Comparison of ENCODE assay signal across 12 cellular contexts in the genomic region with DNA sequence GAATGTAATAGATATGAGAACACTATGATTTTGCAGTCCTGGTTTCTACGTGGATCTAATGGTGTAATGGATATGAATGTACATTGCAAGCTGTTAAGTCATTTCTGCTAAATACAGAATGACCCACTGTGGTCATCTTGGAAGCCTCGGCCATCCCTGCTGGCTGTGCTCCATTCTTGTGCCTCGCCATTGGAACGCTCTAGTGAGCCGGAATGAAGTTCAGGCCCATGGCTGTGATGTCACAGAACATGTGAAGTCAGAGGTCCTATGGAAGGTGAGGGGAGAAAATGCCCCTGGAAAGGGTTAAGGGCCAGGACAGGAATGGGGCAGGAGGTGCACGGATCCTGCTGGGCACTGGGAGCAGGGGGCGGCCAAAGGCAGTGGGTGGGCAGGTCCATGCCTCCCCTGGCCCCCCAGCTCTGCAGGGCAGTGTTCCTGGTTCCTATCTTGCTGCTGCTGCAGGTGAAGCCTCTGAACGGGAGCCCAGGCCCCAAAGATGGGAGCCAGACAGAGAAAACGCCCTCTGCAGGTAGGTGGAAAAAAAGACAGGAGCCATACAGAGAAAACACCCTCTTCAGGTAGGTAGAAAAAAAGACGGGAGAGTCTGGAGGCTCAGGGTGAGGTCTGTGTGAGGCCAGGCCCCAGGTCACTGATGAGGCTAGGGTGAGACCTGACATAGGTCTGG. TPM values are rescaled to one million over a fixed set of nuclear protein-coding genes. Genes with fewer than 3 reads are reported as not detected.
A peak's percentile ranks its signal among the peaks of the same experiment; 100 is the strongest.
DNase-seq lines count a peak whose midpoint lies in the region; ATAC-seq and TF ChIP-seq lines count a peak whose summit lies in the region.
"Had no signal": no experiment of that assay in that cellular context is flagged by ENCODE, and none has a peak within 500 bp of the region (broad histone marks: within the 10 kb centered on the region; RNA-seq: fewer than 3 reads in every experiment).

A gene (plus strand): TSS at position 259 of the 685 bp plus-strand sequence. CDS start 138 bp downstream, at position 397.

- no peak for TF ChIP-seq EP300 in sigmoid colon (IDR thresholded peaks at IDR 0.05)

- H3K9me3 ChIP-seq in BLaER1 (0 out of 2 replicates have a peak, but pooled peaks cover 6% of the 10 kb centered on the region), OCI-LY7 (ENCODE audit: low read length) (no peaks in the 10 kb centered on the region), vagina (no peaks in the 10 kb centered on the region), sigmoid colon (no peaks in the 10 kb centered on the region)
- H3K9me3 ChIP-seq: ovary had no signal

- H4K20me1 ChIP-seq in BLaER1 (no peaks in the 10 kb centered on the region), OCI-LY7 (ENCODE audit: insufficient read depth, low read length) (no peaks in the 10 kb centered on the region)

- H3K4me2 ChIP-seq in BLaER1 (peak within 1 kb of the TSS; percentile 2; the same call in 1 of the 2 replicates), OCI-LY7 (ENCODE audit: low read length) (no peak within 1 kb of the TSS)

- intact Hi-C loops in OCI-LY7 (cut with micrococcal nuclease; ENCODE audit: unreplicated experiment), result no loop called here
- intact Hi-C loops in vagina (cut with DNase I), result no loop called here
- intact Hi-C loops in sigmoid colon (cut with DNase I), result no loop called here

- TF ChIP-seq POLR2A in GM18505 (IDR thresholded peaks at IDR 0.05; ENCODE audit: borderline replicate concordance, extremely low read depth, insufficient read depth, insufficient read length), result no peak
- no peak for TF ChIP-seq POLR2A in vagina (IDR thresholded peaks at IDR 0.05)
- TF ChIP-seq POLR2A in sigmoid colon (IDR thresholded peaks at IDR 0.05), result no peak

- 61 to 69% methylated on average over 10 of the region's 10 CpGs for WGBS in sigmoid colon, 2 donors

- H3K36me3 ChIP-seq in BLaER1, result no peaks in the 10 kb centered on the region
- H3K36me3 ChIP-seq in OCI-LY7 (ENCODE audit: insufficient read depth, low read length), result no peaks in the 10 kb centered on the region
- no peaks in the 10 kb centered on the region for H3K36me3 ChIP-seq in vagina
- H3K36me3 ChIP-seq in sigmoid colon, result no peaks in the 10 kb centered on the region
- H3K36me3 ChIP-seq: ovary had no signal

- peak; percentile 75 for TF ChIP-seq CTCF in OCI-LY7 (conservative IDR thresholded peaks at IDR 0.05; ENCODE audit: low read length)
- TF ChIP-seq CTCF in vagina (IDR thresholded peaks at IDR 0.05), result no peak
- TF ChIP-seq CTCF in sigmoid colon (IDR thresholded peaks at IDR 0.05), result no peak

- no peaks in the 10 kb centered on the region for H3K9me2 ChIP-seq in OCI-LY7 (ENCODE audit: insufficient read depth, low read length)

- H3K4me3 ChIP-seq in BLaER1 (no peak within 1 kb of the TSS), OCI-LY7 (ENCODE audit: low read depth, low read length, poor library complexity, severe bottlenecking) (no peak within 1 kb of the TSS), vagina (no peak within 1 kb of the TSS), sigmoid colon (no peak within 1 kb of the TSS)
- H3K4me3 ChIP-seq: ovary had no signal

- no peak within 1 kb of the TSS for H3K27ac ChIP-seq in BLaER1
- H3K27ac ChIP-seq in OCI-LY7 (ENCODE audit: low read depth, low read length, poor library complexity, severe bottlenecking), result no peak within 1 kb of the TSS
- H3K27ac ChIP-seq in vagina, result no peak within 1 kb of the TSS
- no peak within 1 kb of the TSS for H3K27ac ChIP-seq in sigmoid colon
- H3K27ac ChIP-seq: ovary had no signal

- DNase-seq in OCI-LY7 (ENCODE audit: low spot score), result peak; percentile 29
- peak; percentile 76 for DNase-seq in islet precursor cell
- DNase-seq in vagina (ENCODE audit: extremely low spot score in 2 of 2), result no peak
- DNase-seq in NCI-H446 (lab: John Stamatoyannopoulos, UW), result no peak
- no peak for DNase-seq in sigmoid colon
- DNase-seq in effector CD8-positive, alpha-beta T cell (lab: John Stamatoyannopoulos, UW), result no peak
- DNase-seq: activated CD8-positive, alpha-beta memory T cell treated with anti-CD3 and anti-CD28 coated beads for 24 hours; central memory CD4-positive, alpha-beta T cell; hypothalamus; ovary had no signal

- H3K4me1 ChIP-seq in BLaER1 (peaks cover 13% of the 10 kb centered on the region), OCI-LY7 (ENCODE audit: insufficient read depth, low read length, poor library complexity, severe bottlenecking) (no peaks in the 10 kb centered on the region), vagina (peaks cover 9% of the 10 kb centered on the region), sigmoid colon (no peaks in the 10 kb centered on the region)

- CTCF ChIA-PET in OCI-LY7 (lab: Charles Lee; ENCODE audit: unreplicated experiment), result no interaction called here

- H3K9ac ChIP-seq in BLaER1, result no peak within 1 kb of the TSS

- no TSS peak for BruUV-seq in OCI-LY7 (replicated peaks; lab: Mats Ljungman, UMichigan)

- H2AFZ ChIP-seq in OCI-LY7 (ENCODE audit: low read length), result no peak within 1 kb of the TSS

- ATAC-seq in GM18505 (IDR thresholded peaks at IDR 0.05; ENCODE audit: unreplicated experiment), result peak; percentile 56

- no peaks in the 10 kb centered on the region for H3K79me2 ChIP-seq in OCI-LY7 (ENCODE audit: insufficient read depth, low read depth, low read length)

- no peaks in the 10 kb centered on the region for H3K27me3 ChIP-seq in BLaER1
- no peaks in the 10 kb centered on the region for H3K27me3 ChIP-seq in vagina
- no peaks in the 10 kb centered on the region for H3K27me3 ChIP-seq in sigmoid colon
- H3K27me3 ChIP-seq: ovary had no signal

- POLR2A ChIA-PET in OCI-LY7 (lab: Charles Lee), result interaction anchor here (0.8 kb wide), 1 partner anchor 13 kb away, joined by 3 read pairs; no protein-coding TSS in a partner anchor

RNA-seq across cellular contexts. Expression of the gene that starts here (rescaled TPM):
- total RNA-seq in OCI-LY7 (2014; rRNA removed; shearing (Covaris generic)), result not detected in 2 replicates
- total RNA-seq in OCI-LY7 (2022), result not detected in 2 replicates
- not detected for total RNA-seq in vagina
- total RNA-seq in sigmoid colon, result not detected
- polyA plus RNA-seq in sigmoid colon, result not detected
- total RNA-seq: ovary had no signal
- polyA plus RNA-seq: ovary had no signal

Comparison
In these comparisons a context has a peak if more than half of its experiments do, and no peak if none do; other contexts are left out.
1. Peak in DNase-seq in OCI-LY7; RNA of the gene not detected or under 1 TPM.